1 cellular context compared by ENCODE assay signal in the genomic region with DNA sequence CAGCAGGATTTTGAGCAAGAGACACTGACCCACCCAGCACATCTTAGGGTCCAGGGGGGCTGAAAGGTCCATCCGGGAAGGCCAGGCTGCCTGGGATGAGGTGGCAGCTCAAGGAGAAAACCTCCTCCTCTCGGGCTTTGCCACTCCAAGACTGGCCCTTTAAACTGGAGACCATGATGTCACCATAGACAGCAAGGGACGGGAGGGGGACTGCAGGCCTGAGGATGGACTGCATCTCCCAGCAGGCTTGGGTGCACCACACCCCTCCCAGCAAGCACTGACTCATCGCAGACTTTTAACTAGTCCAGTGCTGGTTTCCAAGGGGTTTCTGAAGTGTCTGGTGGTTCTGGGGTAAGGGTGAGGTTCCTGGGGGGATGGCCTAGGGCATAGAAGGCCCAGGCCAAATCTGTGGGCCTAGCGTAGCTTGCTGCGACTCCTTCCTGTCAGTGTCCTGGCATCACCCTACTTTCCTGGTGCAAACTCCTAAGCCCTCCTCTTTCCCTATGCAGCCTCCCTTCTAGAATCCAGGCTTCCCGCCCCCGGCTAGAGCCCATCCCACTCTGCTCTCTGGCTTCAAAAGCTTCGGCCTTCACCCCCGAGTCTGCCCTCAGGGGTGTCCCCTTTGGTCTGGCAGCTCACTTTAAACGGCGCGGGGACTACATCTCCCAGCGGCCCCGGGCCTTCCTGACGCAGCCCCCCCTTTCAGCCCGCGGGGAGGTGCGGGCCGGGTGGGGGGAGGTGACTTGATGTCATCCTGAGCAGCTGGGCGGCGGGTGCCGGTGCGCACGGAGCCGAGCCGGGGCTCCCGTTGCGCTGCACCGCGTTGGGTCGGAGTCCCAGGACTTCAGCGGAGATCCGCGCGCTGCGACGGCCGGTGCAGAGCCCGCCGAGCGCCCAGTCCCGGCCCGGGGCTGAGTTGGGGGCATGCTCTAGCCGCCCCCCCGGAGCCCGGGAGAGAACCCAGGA.
TF ChIP-seq lines count a peak whose summit lies in the region.

A gene (plus strand): TSS at position 746 of the 966 bp plus-strand sequence. CDS start 1,046 bp downstream, outside the sequence.

TF ChIP-seq in HepG2, 621 proteins besides CTCF, POLR2A, EP300 and RAD21 (continued from another document and continues in another):
- TF ChIP-seq ZNF558 (CRISPR knock-in tag; IDR thresholded peaks at IDR 0.05; ENCODE audit: borderline replicate concordance) (0 out of 2 replicates have a peak, but pooled peaks have one; percentile 31), HNRNPUL1 (IDR thresholded peaks at IDR 0.05; ENCODE audit: low read depth, low read length) (no peak), TBX3 (IDR thresholded peaks at IDR 0.05; ENCODE audit: borderline replicate concordance) (peak; percentile 16; the same call in 1 of the 2 replicates), ZNF567 (CRISPR knock-in tag; IDR thresholded peaks at IDR 0.05; ENCODE audit: borderline replicate concordance) (no peak), SCMH1 (CRISPR knock-in tag; IDR thresholded peaks at IDR 0.05; ENCODE audit: borderline replicate concordance) (no peak), ZMYM3 (CRISPR knock-in tag; IDR thresholded peaks at IDR 0.05) (peak; percentile 30; the same call in 1 of the 2 replicates), ZNF660 (CRISPR knock-in tag; IDR thresholded peaks at IDR 0.05; ENCODE audit: borderline replicate concordance, low read depth) (no peak), PHF20 (CRISPR knock-in tag; IDR thresholded peaks at IDR 0.05) (peak; percentile 63), CCAR2 (optimal IDR thresholded peaks at IDR 0.05; ENCODE audit: low read depth, low read length) (no peak), FOXK2 (IDR thresholded peaks at IDR 0.05) (no peak), FOXJ3 (CRISPR knock-in tag; IDR thresholded peaks at IDR 0.05; ENCODE audit: borderline replicate concordance) (no peak), JDP2 (CRISPR knock-in tag; IDR thresholded peaks at IDR 0.05; ENCODE audit: borderline replicate concordance) (no peak), TSC22D2 (CRISPR knock-in tag; IDR thresholded peaks at IDR 0.05; ENCODE audit: borderline replicate concordance) (no peak), ZFYVE20 (CRISPR knock-in tag; IDR thresholded peaks at IDR 0.05; ENCODE audit: borderline replicate concordance, low read depth) (no peak), CBX5 (CRISPR knock-in tag; IDR thresholded peaks at IDR 0.05; ENCODE audit: borderline replicate concordance) (no peak), ARNT2 (CRISPR knock-in tag; IDR thresholded peaks at IDR 0.05; ENCODE audit: low read depth) (no peak; the same call in 1 of the 2 replicates), SETDB1 (CRISPR knock-in tag; IDR thresholded peaks at IDR 0.05; ENCODE audit: borderline replicate concordance) (no peak), THAP11 (CRISPR knock-in tag; IDR thresholded peaks at IDR 0.05) (peak; percentile 97), GTF2F1 (IDR thresholded peaks at IDR 0.05; ENCODE audit: low read length) (no peak), HMG20A (CRISPR knock-in tag; IDR thresholded peaks at IDR 0.05; ENCODE audit: borderline replicate concordance) (no peak), JUN (CRISPR knock-in tag; IDR thresholded peaks at IDR 0.05) (peak; percentile 93), ZNF761 (CRISPR knock-in tag; conservative IDR thresholded peaks at IDR 0.05) (no peak), ZBTB21 (CRISPR knock-in tag; IDR thresholded peaks at IDR 0.05) (peak; percentile 42; the same call in 1 of the 2 replicates), KAT2B (IDR thresholded peaks at IDR 0.05; ENCODE audit: borderline replicate concordance, low read depth, low read length) (no peak), NFIB (CRISPR knock-in tag; IDR thresholded peaks at IDR 0.05; ENCODE audit: borderline replicate concordance) (no peak), SSRP1 (CRISPR knock-in tag; IDR thresholded peaks at IDR 0.05) (no peak), ZNF207 (IDR thresholded peaks at IDR 0.05; ENCODE audit: borderline replicate concordance) (no peak), MTF2 (CRISPR knock-in tag; IDR thresholded peaks at IDR 0.05; ENCODE audit: borderline replicate concordance) (no peak), SATB2 (CRISPR knock-in tag; IDR thresholded peaks at IDR 0.05) (no peak; the same call in 1 of the 2 replicates), NFKBIZ (CRISPR knock-in tag; IDR thresholded peaks at IDR 0.05) (no peak), FOXA3 (CRISPR knock-in tag; IDR thresholded peaks at IDR 0.05) (peak; percentile 48), GLI4 (CRISPR knock-in tag; IDR thresholded peaks at IDR 0.05; ENCODE audit: borderline replicate concordance) (no peak), ZNF121 (CRISPR knock-in tag; IDR thresholded peaks at IDR 0.05) (no peak), TCF7 (IDR thresholded peaks at IDR 0.05; ENCODE audit: low read depth) (no peak), EED (CRISPR knock-in tag; IDR thresholded peaks at IDR 0.05) (no peak; the same call in 1 of the 2 replicates), MBD4 (IDR thresholded peaks at IDR 0.05; ENCODE audit: borderline replicate concordance, low read length) (no peak), ZNF12 (CRISPR knock-in tag; IDR thresholded peaks at IDR 0.05) (no peak), IKZF4 (CRISPR knock-in tag; IDR thresholded peaks at IDR 0.05; ENCODE audit: borderline replicate concordance, low read depth, not compliant biosample characterization) (no peak), PCBP1 (IDR thresholded peaks at IDR 0.05; ENCODE audit: borderline replicate concordance, low read depth, low read length) (peak; percentile 19; the same call in 1 of the 2 replicates), ZNF546 (CRISPR knock-in tag; conservative IDR thresholded peaks at IDR 0.05) (no peak), SNAI1 (CRISPR knock-in tag; IDR thresholded peaks at IDR 0.05; ENCODE audit: borderline replicate concordance) (0 out of 2 replicates have a peak, but pooled peaks have one; percentile 77), ZNF225 (CRISPR knock-in tag; IDR thresholded peaks at IDR 0.05) (no peak), ZNF652 (CRISPR knock-in tag; IDR thresholded peaks at IDR 0.05; ENCODE audit: borderline replicate concordance, low read depth) (peak; percentile 99), RFXAP (CRISPR knock-in tag; IDR thresholded peaks at IDR 0.05; ENCODE audit: borderline replicate concordance) (no peak)
- TF ChIP-seq, protein P1, sequence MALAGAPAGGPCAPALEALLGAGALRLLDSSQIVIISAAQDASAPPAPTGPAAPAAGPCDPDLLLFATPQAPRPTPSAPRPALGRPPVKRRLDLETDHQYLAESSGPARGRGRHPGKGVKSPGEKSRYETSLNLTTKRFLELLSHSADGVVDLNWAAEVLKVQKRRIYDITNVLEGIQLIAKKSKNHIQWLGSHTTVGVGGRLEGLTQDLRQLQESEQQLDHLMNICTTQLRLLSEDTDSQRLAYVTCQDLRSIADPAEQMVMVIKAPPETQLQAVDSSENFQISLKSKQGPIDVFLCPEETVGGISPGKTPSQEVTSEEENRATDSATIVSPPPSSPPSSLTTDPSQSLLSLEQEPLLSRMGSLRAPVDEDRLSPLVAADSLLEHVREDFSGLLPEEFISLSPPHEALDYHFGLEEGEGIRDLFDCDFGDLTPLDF (CRISPR knock-in tag; IDR thresholded peaks at IDR 0.05), result peak; percentile 67; the same call in 1 of the 2 replicates
- TF ChIP-seq, protein P2, sequence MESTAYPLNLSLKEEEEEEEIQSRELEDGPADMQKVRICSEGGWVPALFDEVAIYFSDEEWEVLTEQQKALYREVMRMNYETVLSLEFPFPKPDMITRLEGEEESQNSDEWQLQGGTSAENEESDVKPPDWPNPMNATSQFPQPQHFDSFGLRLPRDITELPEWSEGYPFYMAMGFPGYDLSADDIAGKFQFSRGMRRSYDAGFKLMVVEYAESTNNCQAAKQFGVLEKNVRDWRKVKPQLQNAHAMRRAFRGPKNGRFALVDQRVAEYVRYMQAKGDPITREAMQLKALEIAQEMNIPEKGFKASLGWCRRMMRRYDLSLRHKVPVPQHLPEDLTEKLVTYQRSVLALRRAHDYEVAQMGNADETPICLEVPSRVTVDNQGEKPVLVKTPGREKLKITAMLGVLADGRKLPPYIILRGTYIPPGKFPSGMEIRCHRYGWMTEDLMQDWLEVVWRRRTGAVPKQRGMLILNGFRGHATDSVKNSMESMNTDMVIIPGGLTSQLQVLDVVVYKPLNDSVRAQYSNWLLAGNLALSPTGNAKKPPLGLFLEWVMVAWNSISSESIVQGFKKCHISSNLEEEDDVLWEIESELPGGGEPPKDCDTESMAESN (CRISPR knock-in tag; conservative IDR thresholded peaks at IDR 0.05), result peak; percentile 75; the same call in 1 of the 2 replicates
- TF ChIP-seq, protein P3, sequence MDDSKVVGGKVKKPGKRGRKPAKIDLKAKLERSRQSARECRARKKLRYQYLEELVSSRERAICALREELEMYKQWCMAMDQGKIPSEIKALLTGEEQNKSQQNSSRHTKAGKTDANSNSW (CRISPR knock-in tag; IDR thresholded peaks at IDR 0.05; ENCODE audit: borderline replicate concordance), result no peak
- TF ChIP-seq, protein P4, sequence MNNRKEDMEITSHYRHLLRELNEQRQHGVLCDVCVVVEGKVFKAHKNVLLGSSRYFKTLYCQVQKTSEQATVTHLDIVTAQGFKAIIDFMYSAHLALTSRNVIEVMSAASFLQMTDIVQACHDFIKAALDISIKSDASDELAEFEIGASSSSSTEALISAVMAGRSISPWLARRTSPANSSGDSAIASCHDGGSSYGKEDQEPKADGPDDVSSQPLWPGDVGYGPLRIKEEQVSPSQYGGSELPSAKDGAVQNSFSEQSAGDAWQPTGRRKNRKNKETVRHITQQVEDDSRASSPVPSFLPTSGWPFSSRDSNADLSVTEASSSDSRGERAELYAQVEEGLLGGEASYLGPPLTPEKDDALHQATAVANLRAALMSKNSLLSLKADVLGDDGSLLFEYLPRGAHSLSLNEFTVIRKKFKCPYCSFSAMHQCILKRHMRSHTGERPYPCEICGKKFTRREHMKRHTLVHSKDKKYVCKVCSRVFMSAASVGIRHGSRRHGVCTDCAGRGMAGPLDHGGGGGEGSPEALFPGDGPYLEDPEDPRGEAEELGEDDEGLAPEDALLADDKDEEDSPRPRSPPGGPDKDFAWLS (CRISPR knock-in tag; IDR thresholded peaks at IDR 0.05; ENCODE audit: borderline replicate concordance), result no peak
- TF ChIP-seq, protein P5, sequence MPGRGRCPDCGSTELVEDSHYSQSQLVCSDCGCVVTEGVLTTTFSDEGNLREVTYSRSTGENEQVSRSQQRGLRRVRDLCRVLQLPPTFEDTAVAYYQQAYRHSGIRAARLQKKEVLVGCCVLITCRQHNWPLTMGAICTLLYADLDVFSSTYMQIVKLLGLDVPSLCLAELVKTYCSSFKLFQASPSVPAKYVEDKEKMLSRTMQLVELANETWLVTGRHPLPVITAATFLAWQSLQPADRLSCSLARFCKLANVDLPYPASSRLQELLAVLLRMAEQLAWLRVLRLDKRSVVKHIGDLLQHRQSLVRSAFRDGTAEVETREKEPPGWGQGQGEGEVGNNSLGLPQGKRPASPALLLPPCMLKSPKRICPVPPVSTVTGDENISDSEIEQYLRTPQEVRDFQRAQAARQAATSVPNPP (CRISPR knock-in tag; IDR thresholded peaks at IDR 0.05), result no peak
- TF ChIP-seq, protein P6, sequence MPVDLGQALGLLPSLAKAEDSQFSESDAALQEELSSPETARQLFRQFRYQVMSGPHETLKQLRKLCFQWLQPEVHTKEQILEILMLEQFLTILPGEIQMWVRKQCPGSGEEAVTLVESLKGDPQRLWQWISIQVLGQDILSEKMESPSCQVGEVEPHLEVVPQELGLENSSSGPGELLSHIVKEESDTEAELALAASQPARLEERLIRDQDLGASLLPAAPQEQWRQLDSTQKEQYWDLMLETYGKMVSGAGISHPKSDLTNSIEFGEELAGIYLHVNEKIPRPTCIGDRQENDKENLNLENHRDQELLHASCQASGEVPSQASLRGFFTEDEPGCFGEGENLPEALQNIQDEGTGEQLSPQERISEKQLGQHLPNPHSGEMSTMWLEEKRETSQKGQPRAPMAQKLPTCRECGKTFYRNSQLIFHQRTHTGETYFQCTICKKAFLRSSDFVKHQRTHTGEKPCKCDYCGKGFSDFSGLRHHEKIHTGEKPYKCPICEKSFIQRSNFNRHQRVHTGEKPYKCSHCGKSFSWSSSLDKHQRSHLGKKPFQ (CRISPR knock-in tag; IDR thresholded peaks at IDR 0.05; ENCODE audit: insufficient replicate concordance), result no peak
- TF ChIP-seq, protein P7, sequence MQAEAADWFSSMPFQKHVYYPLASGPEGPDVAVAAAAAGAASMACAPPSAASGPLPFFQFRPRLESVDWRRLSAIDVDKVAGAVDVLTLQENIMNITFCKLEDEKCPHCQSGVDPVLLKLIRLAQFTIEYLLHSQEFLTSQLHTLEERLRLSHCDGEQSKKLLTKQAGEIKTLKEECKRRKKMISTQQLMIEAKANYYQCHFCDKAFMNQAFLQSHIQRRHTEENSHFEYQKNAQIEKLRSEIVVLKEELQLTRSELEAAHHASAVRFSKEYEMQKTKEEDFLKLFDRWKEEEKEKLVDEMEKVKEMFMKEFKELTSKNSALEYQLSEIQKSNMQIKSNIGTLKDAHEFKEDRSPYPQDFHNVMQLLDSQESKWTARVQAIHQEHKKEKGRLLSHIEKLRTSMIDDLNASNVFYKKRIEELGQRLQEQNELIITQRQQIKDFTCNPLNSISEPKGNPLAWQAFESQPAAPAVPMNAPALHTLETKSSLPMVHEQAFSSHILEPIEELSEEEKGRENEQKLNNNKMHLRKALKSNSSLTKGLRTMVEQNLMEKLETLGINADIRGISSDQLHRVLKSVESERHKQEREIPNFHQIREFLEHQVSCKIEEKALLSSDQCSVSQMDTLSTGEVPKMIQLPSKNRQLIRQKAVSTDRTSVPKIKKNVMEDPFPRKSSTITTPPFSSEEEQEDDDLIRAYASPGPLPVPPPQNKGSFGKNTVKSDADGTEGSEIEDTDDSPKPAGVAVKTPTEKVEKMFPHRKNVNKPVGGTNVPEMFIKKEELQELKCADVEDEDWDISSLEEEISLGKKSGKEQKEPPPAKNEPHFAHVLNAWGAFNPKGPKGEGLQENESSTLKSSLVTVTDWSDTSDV (CRISPR knock-in tag; IDR thresholded peaks at IDR 0.05), result peak; percentile 3; the same call in 1 of the 2 replicates
- TF ChIP-seq, protein P8, sequence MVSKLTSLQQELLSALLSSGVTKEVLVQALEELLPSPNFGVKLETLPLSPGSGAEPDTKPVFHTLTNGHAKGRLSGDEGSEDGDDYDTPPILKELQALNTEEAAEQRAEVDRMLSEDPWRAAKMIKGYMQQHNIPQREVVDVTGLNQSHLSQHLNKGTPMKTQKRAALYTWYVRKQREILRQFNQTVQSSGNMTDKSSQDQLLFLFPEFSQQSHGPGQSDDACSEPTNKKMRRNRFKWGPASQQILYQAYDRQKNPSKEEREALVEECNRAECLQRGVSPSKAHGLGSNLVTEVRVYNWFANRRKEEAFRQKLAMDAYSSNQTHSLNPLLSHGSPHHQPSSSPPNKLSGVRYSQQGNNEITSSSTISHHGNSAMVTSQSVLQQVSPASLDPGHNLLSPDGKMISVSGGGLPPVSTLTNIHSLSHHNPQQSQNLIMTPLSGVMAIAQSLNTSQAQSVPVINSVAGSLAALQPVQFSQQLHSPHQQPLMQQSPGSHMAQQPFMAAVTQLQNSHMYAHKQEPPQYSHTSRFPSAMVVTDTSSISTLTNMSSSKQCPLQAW (CRISPR knock-in tag; IDR thresholded peaks at IDR 0.05), result peak; percentile 79
- TF ChIP-seq, protein P9, sequence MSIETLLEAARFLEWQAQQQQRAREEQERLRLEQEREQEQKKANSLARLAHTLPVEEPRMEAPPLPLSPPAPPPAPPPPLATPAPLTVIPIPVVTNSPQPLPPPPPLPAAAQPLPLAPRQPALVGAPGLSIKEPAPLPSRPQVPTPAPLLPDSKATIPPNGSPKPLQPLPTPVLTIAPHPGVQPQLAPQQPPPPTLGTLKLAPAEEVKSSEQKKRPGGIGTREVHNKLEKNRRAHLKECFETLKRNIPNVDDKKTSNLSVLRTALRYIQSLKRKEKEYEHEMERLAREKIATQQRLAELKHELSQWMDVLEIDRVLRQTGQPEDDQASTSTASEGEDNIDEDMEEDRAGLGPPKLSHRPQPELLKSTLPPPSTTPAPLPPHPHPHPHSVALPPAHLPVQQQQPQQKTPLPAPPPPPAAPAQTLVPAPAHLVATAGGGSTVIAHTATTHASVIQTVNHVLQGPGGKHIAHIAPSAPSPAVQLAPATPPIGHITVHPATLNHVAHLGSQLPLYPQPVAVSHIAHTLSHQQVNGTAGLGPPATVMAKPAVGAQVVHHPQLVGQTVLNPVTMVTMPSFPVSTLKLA (IDR thresholded peaks at IDR 0.05), result no peak
